ENCODE assay signal across 8 cellular contexts in genomic region chr4:32776435-32777203, GRCh38.
"Had no signal": no experiment of that assay in that cellular context is flagged by ENCODE, and none has a peak within 500 bp of the region (broad histone marks: within the 10 kb centered on the region; RNA-seq: fewer than 3 reads in every experiment).

No MANE protein-coding gene starts in this region.

- DNase-seq: GM23248, GOT3, H7, HFFc6 had no signal

- H3K27ac ChIP-seq: GM23248, KMS-11 had no signal

- FAIRE-seq: HTR-8/SVneo had no signal

- H3K9ac ChIP-seq: GM23248, KMS-11 had no signal

- H2AFZ ChIP-seq: GM23248 had no signal

- H3K4me2 ChIP-seq: KMS-11 had no signal

- H3K9me3 ChIP-seq: HAP-1 had no signal

- H3K4me3 ChIP-seq: GM23248, HAP-1 had no signal

- ATAC-seq: HCT116 had no signal

- H3K4me1 ChIP-seq: HAP-1 had no signal

- H3K36me3 ChIP-seq: HAP-1 had no signal
